In the genomic region with DNA sequence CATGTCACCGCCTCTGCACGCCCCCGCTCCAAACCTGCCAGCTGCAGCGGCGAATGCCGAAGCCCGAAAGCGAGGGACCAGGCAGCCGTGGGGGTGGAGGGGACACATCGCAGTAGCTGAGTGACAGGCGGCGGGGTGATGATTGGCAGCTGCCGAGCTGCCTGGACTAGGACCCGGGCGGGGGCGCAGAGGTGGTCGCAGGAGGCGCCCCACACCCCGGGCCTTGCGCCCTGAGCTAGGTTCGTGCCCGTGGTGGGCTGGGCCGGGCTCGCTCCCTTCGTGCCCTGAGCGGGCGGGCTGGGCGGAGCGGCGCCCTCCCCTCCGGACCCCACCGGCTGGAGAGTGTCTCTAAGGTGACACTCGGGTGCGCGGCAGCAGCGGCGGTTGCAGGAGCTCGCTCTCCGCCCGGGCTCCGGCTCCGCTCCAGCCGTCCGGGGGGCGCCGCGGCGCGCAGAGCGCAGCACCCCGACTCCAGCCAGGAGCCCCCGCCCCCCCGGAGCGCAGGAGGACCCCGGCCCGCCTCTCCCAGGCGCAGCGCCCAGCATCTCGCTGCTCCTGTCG, we compare ENCODE assay signal across 9 cellular contexts. TPM values are rescaled to one million over a fixed set of nuclear protein-coding genes. Genes with fewer than 3 reads are reported as not detected.
DNase-seq lines count a peak whose midpoint lies in the region; ATAC-seq and TF ChIP-seq lines count a peak whose summit lies in the region.
"Had no signal": no experiment of that assay in that cellular context is flagged by ENCODE, and none has a peak within 500 bp of the region (broad histone marks: within the 10 kb centered on the region; RNA-seq: fewer than 3 reads in every experiment).

No MANE protein-coding gene starts in this region.

- peak overlapping the region; percentile 41 for H3K4me3 ChIP-seq in Jurkat, Clone E6-1 (ENCODE audit: low read length)
- H3K4me3 ChIP-seq in heart right ventricle (peak overlapping the region; percentile 16 to 59 (median 54)), skeletal muscle tissue (ENCODE audit: low read length in 3 of 3) (peak overlapping the region in 2 of 3 donors; percentile 17 to 29), PC-9 (no peak overlapping the region)

- peaks cover 5 to 57% (median 21%) of the 10 kb centered on the region in 7 donors for H3K27me3 ChIP-seq in heart right ventricle
- peaks cover 42 to 56% (median 46%) of the 10 kb centered on the region in 3 donors for H3K27me3 ChIP-seq in skeletal muscle tissue (ENCODE audit: control insufficient read depth in 3 of 3, insufficient read depth in 3 of 3, low read length in 3 of 3)
- no peaks in the 10 kb centered on the region for H3K27me3 ChIP-seq in PC-9 (ENCODE audit: insufficient read depth, low read depth)

- CTCF ChIA-PET in PC-9 (lab: Charles Lee): interaction anchor here (0.6 to 0.7 kb wide), 2 partner anchors 59 to 1075 kb away, joined by 3 read pairs; no protein-coding TSS in a partner anchor

- peak overlapping the region in 1 of 3 donors; percentile 25 for H3K9ac ChIP-seq in skeletal muscle tissue (ENCODE audit: low read depth in 1 of 3, low read length in 3 of 3)

- H3K4me1 ChIP-seq in heart right ventricle (peaks cover 10 to 62% (median 27%) of the 10 kb centered on the region in 9 donors), skeletal muscle tissue (ENCODE audit: control insufficient read depth in 3 of 3, insufficient read depth in 3 of 3, low read length in 3 of 3) (peaks cover 7 to 9% (median 8%) of the 10 kb centered on the region in 3 donors), PC-9 (replicated peaks; ENCODE audit: insufficient read depth) (peaks cover 39% of the 10 kb centered on the region)

- no peak for DNase-seq in Jurkat, Clone E6-1 (ENCODE audit: low read depth, low spot score)
- DNase-seq in activated T-cell treated with anti-CD3 and anti-CD28 coated beads, Interleukin-2, amount 50 U/mL, for 1 hour: peak; percentile 65
- DNase-seq in heart right ventricle: no peak
- DNase-seq in GM13976 (ENCODE audit: low spot score): no peak
- no peak for DNase-seq in PC-9
- no peak for DNase-seq in DMS114 treated with DMSO at 0.1 percent for 48 hours (lab: John Stamatoyannopoulos, UW; ENCODE audit: unreplicated experiment)

- H3K9me3 ChIP-seq in heart right ventricle (no peaks in the 10 kb centered on the region), skeletal muscle tissue (ENCODE audit: control insufficient read depth in 3 of 3, low read length in 3 of 3) (no peaks in the 10 kb centered on the region), PC-9 (ENCODE audit: insufficient read depth, low read depth) (no peaks in the 10 kb centered on the region)

- no peaks in the 10 kb centered on the region for H4K20me1 ChIP-seq in PC-9 (ENCODE audit: insufficient read depth)

- H3K4me2 ChIP-seq in PC-9: no peak overlapping the region

- H3K9me2 ChIP-seq in PC-9 (ENCODE audit: insufficient read depth): no peaks in the 10 kb centered on the region

- in situ Hi-C loops in GM13976 (cut with MboI; ENCODE audit: low sequenced_read_pairs, unreplicated experiment): no loop called here

- intact Hi-C loops in heart right ventricle (cut with DNase I): no loop called here
- intact Hi-C loops in PC-9 (cut with micrococcal nuclease; ENCODE audit: unreplicated experiment): no loop called here

- peak; percentile 17 to 49 (median 27) for ATAC-seq in heart right ventricle
- no peak for ATAC-seq in GM21423 (IDR thresholded peaks at IDR 0.05; ENCODE audit: unreplicated experiment)

- TF ChIP-seq CTCF in heart right ventricle (IDR thresholded peaks at IDR 0.05) (no peak), GM13976 (IDR thresholded peaks at IDR 0.05; ENCODE audit: borderline replicate concordance, control extremely low read depth, extremely low read depth, insufficient read depth, missing control alignments) (no peak), PC-9 (conservative IDR thresholded peaks at IDR 0.05) (no peak)

- H3K79me2 ChIP-seq in PC-9 (ENCODE audit: low read depth): no peaks in the 10 kb centered on the region

- no TSS peak for BruUV-seq in PC-9 (replicated peaks; lab: Mats Ljungman, UMichigan)

- H3K27ac ChIP-seq in heart right ventricle (no peak overlapping the region), skeletal muscle tissue (ENCODE audit: low read depth, low read length) (no peak overlapping the region), PC-9 (no peak overlapping the region)

- no peak overlapping the region for H2AFZ ChIP-seq in PC-9

- 2% methylated on average over 33 to 60 of the region's 60 CpGs for WGBS in heart right ventricle, 2 donors

- H3F3A ChIP-seq in PC-9 (ENCODE audit: insufficient read depth, low read depth): peaks cover 41% of the 10 kb centered on the region

- no peaks in the 10 kb centered on the region for H3K36me3 ChIP-seq in heart right ventricle
- H3K36me3 ChIP-seq in skeletal muscle tissue (ENCODE audit: control insufficient read depth in 3 of 3, insufficient read depth in 3 of 3, low read length in 3 of 3): no peaks in the 10 kb centered on the region
- no peaks in the 10 kb centered on the region for H3K36me3 ChIP-seq in PC-9 (ENCODE audit: low read depth)

- POLR2A ChIA-PET in PC-9 (lab: Charles Lee; ENCODE audit: unreplicated experiment): no interaction called here

RNA-seq across cellular contexts. Expression of a gene that starts 14.6 kb away (rescaled TPM):
- polyA plus RNA-seq in Jurkat, Clone E6-1 (2012; ENCODE audit: insufficient read depth, insufficient read length): 134 TPM
- total RNA-seq in heart right ventricle: 10 to 100 TPM; 46.4 to 77.9 (median 60.1) TPM
- 100 to 1,000 TPM in 1 of 2 donors, 10 to 100 TPM in 1; 31.9 to 107 TPM for polyA plus RNA-seq in heart right ventricle
- 22.4 TPM for total RNA-seq in skeletal muscle tissue
- 49.3 and 67.5 TPM in 2 replicates for total RNA-seq in PC-9 (2021)

RNA-seq across cellular contexts. Expression of a gene that starts 48.8 kb away (rescaled TPM):
- polyA plus RNA-seq in Jurkat, Clone E6-1 (2012; ENCODE audit: insufficient read depth, insufficient read length): 23.2 TPM
- total RNA-seq in heart right ventricle: 10 to 100 TPM in 2 of 10 donors, 1 to 10 TPM in 8; 3.6 to 16.5 (median 5.3) TPM
- polyA plus RNA-seq in heart right ventricle: 1 to 10 TPM; 3.7 to 8.2 TPM
- 28.2 TPM for total RNA-seq in skeletal muscle tissue
- total RNA-seq in PC-9 (2021): 399 and 464 TPM in 2 replicates

RNA-seq across cellular contexts. Expression of a gene that starts 55.2 kb away (rescaled TPM):
- 1.3 TPM for polyA plus RNA-seq in Jurkat, Clone E6-1 (2012; ENCODE audit: insufficient read depth, insufficient read length)
- total RNA-seq in heart right ventricle (100 to 1,000 TPM in 1 of 10 donors, 10 to 100 TPM in 9; 14.9 to 127 (median 36.1) TPM), skeletal muscle tissue (12.5 TPM), PC-9 (2021) (1.3 and 3.1 TPM in 2 replicates)
- 10 to 100 TPM in 1 of 2 donors, 1 to 10 TPM in 1; 9.7 to 49.5 TPM for polyA plus RNA-seq in heart right ventricle

RNA-seq across cellular contexts. Expression of a gene that starts 58.9 kb away (rescaled TPM):
- not detected for polyA plus RNA-seq in Jurkat, Clone E6-1 (2012; ENCODE audit: insufficient read depth, insufficient read length)
- total RNA-seq in heart right ventricle (under 1 TPM in 2 of 10 donors, not detected in 8; 0.30 to 0.32 TPM), skeletal muscle tissue (not detected), PC-9 (2021) (0.31 TPM in 1 of 2 replicates, not detected in the other)
- under 1 TPM in 1 of 2 donors, not detected in 1; 0.03 TPM for polyA plus RNA-seq in heart right ventricle
- total RNA-seq: NCI-H460 had no signal

Comparison
In these comparisons a context has a peak if more than half of its experiments do, and no peak if none do; other contexts are left out.
1. RNA of a gene that starts 48.8 kb away (total RNA-seq): 399 to 464 TPM in PC-9; 28.2 TPM in skeletal muscle tissue (single experiment) and 3.6 to 16.5 TPM in heart right ventricle; every median in the first group is over 10 times any median in the second.